In genomic region chr11:128522943-128523518, GRCh38 we compare ENCODE assay signal across 8 cellular contexts.
DNase-seq lines count a peak whose midpoint lies in the region; ATAC-seq and TF ChIP-seq lines count a peak whose summit lies in the region.

No MANE protein-coding gene starts in this region.

- peak overlapping the region; percentile 60 for H3K4me3 ChIP-seq in AG04450 (ENCODE audit: low read depth, low read length)

- POLR2A ChIA-PET in AG04450 (lab: Yijun Ruan, JAX) = interaction anchor here (0.6 to 1.5 kb wide), 3 partner anchors 60 to 165 kb away, joined by 3 to 4 read pairs (median 4); no protein-coding TSS in a partner anchor

- no peak for TF ChIP-seq CTCF in AG04450 (IDR thresholded peaks at IDR 0.05; ENCODE audit: low read depth, low read length)

- no peak for DNase-seq in AG04450 (ENCODE audit: low read depth, low spot score)
- peak; percentile 51 for DNase-seq in activated T-cell treated with anti-CD3 and anti-CD28 coated beads for 4 hours
- DNase-seq in globus pallidus (ENCODE audit: low spot score) = peak; percentile 20
- DNase-seq in stimulated activated CD4-positive, alpha-beta T cell treated with anti-CD3 and anti-CD28 coated beads, Interleukin-2, amount 100 ng/mL, for 4 hours (ENCODE audit: low read depth) = peak; percentile 58
- DNase-seq in NCI-H2081 (lab: John Stamatoyannopoulos, UW) = no peak

- H3K27me3 ChIP-seq in AG04450 (ENCODE audit: control insufficient read depth, insufficient read depth, low read length) = no peaks in the 10 kb centered on the region

- CTCF ChIA-PET in AG04450 (lab: Charles Lee) = interaction anchor here (0.8 to 1.4 kb wide), 6 partner anchors 21 to 365 kb away, joined by 3 to 9 read pairs (median 4); no protein-coding TSS in a partner anchor

- peak overlapping the region; percentile 99 for H3K27ac ChIP-seq in AG04450 (ENCODE audit: low read depth, low read length)

- ATAC-seq in HG03135 (IDR thresholded peaks at IDR 0.05; ENCODE audit: unreplicated experiment) (peak; percentile 8), GM21619 (IDR thresholded peaks at IDR 0.05; ENCODE audit: unreplicated experiment) (no peak), HG03108 (IDR thresholded peaks at IDR 0.05; ENCODE audit: unreplicated experiment) (no peak)

- no peaks in the 10 kb centered on the region for H3K9me3 ChIP-seq in AG04450 (ENCODE audit: control insufficient read depth, insufficient read depth, low read length)

Comparison
In these comparisons a context has a peak if more than half of its experiments do, and no peak if none do; other contexts are left out.
1. DNase-seq: peak in activated T-cell treated with anti-CD3 and anti-CD28 coated beads for 4 hours (single experiment), globus pallidus (single experiment) and stimulated activated CD4-positive, alpha-beta T cell treated with anti-CD3 and anti-CD28 coated beads, Interleukin-2, amount 100 ng/mL, for 4 hours (single experiment); none in AG04450 (single experiment) and NCI-H2081 (0 of 2).